ENCODE assay signal across 1 cellular context in the genomic region with DNA sequence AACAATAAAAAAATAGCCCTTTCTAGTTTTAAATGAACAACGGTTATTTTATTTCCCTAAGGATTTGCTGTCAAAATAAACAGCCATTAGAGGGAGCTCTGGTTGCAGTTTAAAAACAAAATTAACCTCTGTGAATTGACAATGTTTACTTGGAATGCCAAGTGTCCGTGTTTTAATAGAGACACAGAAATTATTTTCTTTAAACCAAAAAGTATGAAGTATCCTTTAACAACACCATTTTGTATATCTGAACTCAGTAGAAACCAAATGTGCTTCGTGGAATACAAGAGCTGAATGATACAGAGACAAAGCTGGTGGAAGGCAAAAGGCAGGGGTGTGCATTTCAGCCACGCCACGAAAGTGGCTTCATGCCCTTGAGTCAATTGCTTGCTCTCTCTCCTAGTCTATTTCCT.
TF ChIP-seq lines count a peak whose summit lies in the region.

No MANE protein-coding gene starts in this region.

TF ChIP-seq in HCT116, 20 proteins besides CTCF, POLR2A, EP300 and RAD21 (continued from another document):
- TF ChIP-seq TCF7L2 (IDR thresholded peaks at IDR 0.05; ENCODE audit: borderline replicate concordance, extremely low read depth, insufficient read depth, insufficient read length) (no peak), EZH2 (IDR thresholded peaks at IDR 0.05) (no peak)
